Comparison of ENCODE assay signal across 8 cellular contexts in the genomic region with DNA sequence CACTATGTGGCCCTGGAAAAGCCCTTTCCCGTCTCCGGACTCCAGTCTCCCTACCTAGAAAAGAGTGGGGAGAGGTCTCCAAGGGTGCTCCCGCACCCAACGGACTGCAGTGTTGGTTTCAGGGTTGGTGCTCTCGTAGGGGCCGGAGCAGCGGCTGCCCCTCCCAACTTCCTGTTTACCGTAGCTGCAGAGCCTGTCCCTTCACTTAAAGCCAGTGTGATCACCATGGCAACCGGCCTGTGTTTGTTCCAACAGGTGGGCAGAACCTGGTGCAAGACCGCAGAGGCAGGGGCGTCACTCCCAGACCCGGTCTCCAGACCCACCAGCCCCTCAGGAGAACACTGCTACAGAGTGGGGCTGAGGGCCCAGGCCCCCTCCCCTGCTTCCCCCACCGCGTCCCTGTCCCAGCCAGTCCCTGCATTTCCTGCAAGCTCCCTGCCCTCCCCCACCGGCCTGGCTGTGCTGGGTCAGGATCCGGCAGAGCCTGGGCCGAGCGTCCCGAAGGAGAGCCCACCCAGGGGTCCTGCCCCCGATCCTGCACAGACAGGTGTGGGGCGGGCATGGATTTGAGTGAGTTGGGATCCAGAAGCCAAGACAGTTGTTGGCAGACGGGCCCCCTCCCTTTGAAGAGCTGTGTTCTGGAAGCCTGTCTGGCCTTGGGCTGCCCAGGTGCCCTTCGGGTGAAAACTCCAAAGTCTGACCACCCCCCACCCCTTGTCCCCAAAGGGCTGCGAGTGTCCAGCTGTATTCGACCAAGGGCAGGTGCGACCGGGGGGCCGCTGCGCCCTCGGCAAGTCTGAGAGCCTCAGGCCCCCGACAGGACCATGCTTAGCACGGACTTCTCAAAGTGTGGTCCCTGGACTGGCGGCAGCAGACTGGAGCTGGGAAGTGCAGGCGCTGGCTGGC. TPM values are rescaled to one million over a fixed set of nuclear protein-coding genes. Genes with fewer than 3 reads are reported as not detected.
DNase-seq lines count a peak whose midpoint lies in the region; ATAC-seq and TF ChIP-seq lines count a peak whose summit lies in the region.

No MANE protein-coding gene starts in this region.

- ATAC-seq in HG03354 (IDR thresholded peaks at IDR 0.05; ENCODE audit: poor library complexity, severe bottlenecking, unreplicated experiment) = peak; percentile 68
- ATAC-seq in HG02798 (IDR thresholded peaks at IDR 0.05; ENCODE audit: poor library complexity, unreplicated experiment) = no peak

- peak overlapping the region in 1 of 2 donors; percentile 14 for H3K4me3 ChIP-seq in cardiac fibroblast (replicated peaks in 1 of 2; ENCODE audit: low read depth in 2 of 2, low read length in 2 of 2)

- no peak for TF ChIP-seq CTCF in cardiac fibroblast (IDR thresholded peaks at IDR 0.05; ENCODE audit: low read depth, low read length)

- H3K27ac ChIP-seq in temporal lobe (ENCODE audit: low read depth, low read length) = peak overlapping the region; percentile 27

- DNase-seq in NCI-H2107 treated with DMSO at 0.1 percent for 48 hours (lab: John Stamatoyannopoulos, UW; ENCODE audit: unreplicated experiment) = peak; percentile 30
- DNase-seq in NCI-H2107 (lab: John Stamatoyannopoulos, UW) = no peak
- peak; percentile 46 for DNase-seq in RKO (ENCODE audit: low spot score)
- peak; percentile 83 to 84 for DNase-seq in cardiac fibroblast (ENCODE audit: low read depth in 2 of 2)
- peak; percentile 87 for DNase-seq in kidney tubule cell (ENCODE audit: low spot score)

RNA-seq across cellular contexts. Expression of gene BAIAP3, which starts 1.5 kb away (rescaled TPM):
- total RNA-seq in temporal lobe = 10.3 TPM

RNA-seq across cellular contexts. Expression of gene TSR3, which starts 19.7 kb away (rescaled TPM):
- total RNA-seq in temporal lobe = 32.2 TPM

RNA-seq across cellular contexts. Expression of gene GNPTG, which starts 19.8 kb away (rescaled TPM):
- total RNA-seq in temporal lobe = 15.7 TPM

RNA-seq across cellular contexts. Expression of gene UBE2I, which starts 22.5 kb away (rescaled TPM):
- 31.2 TPM for total RNA-seq in temporal lobe
